1 cellular context compared by ENCODE assay signal in genomic region chr5:133742370-133743036, GRCh38.
TF ChIP-seq lines count a peak whose summit lies in the region.

No MANE protein-coding gene starts in this region.

TF ChIP-seq in GM12878, 131 proteins besides CTCF, POLR2A, EP300 and RAD21 (continued from another document and continues in another):
- TF ChIP-seq HCFC1 (IDR thresholded peaks at IDR 0.05; ENCODE audit: low read length) (no peak), ATF2 (IDR thresholded peaks at IDR 0.05; ENCODE audit: low read length) (no peak), ZZZ3 (IDR thresholded peaks at IDR 0.05; ENCODE audit: control insufficient read depth, insufficient read length, low read depth) (no peak), CEBPZ (IDR thresholded peaks at IDR 0.05; ENCODE audit: low read depth, low read length) (no peak), MTA2 (IDR thresholded peaks at IDR 0.05; ENCODE audit: low read depth) (peak; percentile 73), E2F4 (IDR thresholded peaks at IDR 0.05; ENCODE audit: low read depth, low read length) (no peak), GATAD2B (conservative IDR thresholded peaks at IDR 0.05; ENCODE audit: low read depth) (no peak), CREB1 (IDR thresholded peaks at IDR 0.05; ENCODE audit: low read depth) (no peak), ZBTB40 (IDR thresholded peaks at IDR 0.05; ENCODE audit: borderline replicate concordance) (no peak), MEF2A (IDR thresholded peaks at IDR 0.05; ENCODE audit: insufficient read depth, low read depth, low read length) (no peak), CHD1 (IDR thresholded peaks at IDR 0.05; ENCODE audit: low read depth, low read length) (no peak), SIX5 (IDR thresholded peaks at IDR 0.05; ENCODE audit: low read depth, low read length, severe bottlenecking) (no peak), WRNIP1 (IDR thresholded peaks at IDR 0.05; ENCODE audit: borderline replicate concordance, low read depth, low read length) (no peak), BMI1 (IDR thresholded peaks at IDR 0.05; ENCODE audit: borderline replicate concordance) (peak; percentile 17; the same call in 1 of the 2 replicates), SKIL (IDR thresholded peaks at IDR 0.05; ENCODE audit: low read depth, poor library complexity, severe bottlenecking) (no peak), MEF2B (IDR thresholded peaks at IDR 0.05; ENCODE audit: partially characterized antibody, poor library complexity, severe bottlenecking) (peak; percentile 64), HSF1 (IDR thresholded peaks at IDR 0.05; ENCODE audit: low read depth, low read length) (no peak), RCOR1 (conservative IDR thresholded peaks at IDR 0.05; ENCODE audit: low read depth, low read length) (no peak), RBBP5 (conservative IDR thresholded peaks at IDR 0.05) (no peak), IRF4 (IDR thresholded peaks at IDR 0.05; ENCODE audit: low read depth, low read length) (no peak), MLLT1 (IDR thresholded peaks at IDR 0.05) (no peak), CBX5 (IDR thresholded peaks at IDR 0.05; ENCODE audit: low read depth) (no peak), ASH2L (IDR thresholded peaks at IDR 0.05; ENCODE audit: borderline replicate concordance, low read depth) (no peak), NBN (IDR thresholded peaks at IDR 0.05) (no peak; the same call in 1 of the 2 replicates), ZNF592 (IDR thresholded peaks at IDR 0.05) (no peak; the same call in 1 of the 2 replicates), NFYA (IDR thresholded peaks at IDR 0.05; ENCODE audit: borderline replicate concordance, low read depth, low read length) (no peak), PKNOX1 (IDR thresholded peaks at IDR 0.05) (peak; percentile 88), ETV6 (conservative IDR thresholded peaks at IDR 0.05 in 1 of 2, IDR thresholded peaks at IDR 0.05 in 1 of 2; ENCODE audit: borderline replicate concordance in 1 of 2, low read depth in 1 of 2) (no peak), KDM1A (IDR thresholded peaks at IDR 0.05; ENCODE audit: borderline replicate concordance) (no peak), BCLAF1 (IDR thresholded peaks at IDR 0.05) (no peak)
